Comparison of ENCODE assay signal across 2 cellular contexts in the genomic region with DNA sequence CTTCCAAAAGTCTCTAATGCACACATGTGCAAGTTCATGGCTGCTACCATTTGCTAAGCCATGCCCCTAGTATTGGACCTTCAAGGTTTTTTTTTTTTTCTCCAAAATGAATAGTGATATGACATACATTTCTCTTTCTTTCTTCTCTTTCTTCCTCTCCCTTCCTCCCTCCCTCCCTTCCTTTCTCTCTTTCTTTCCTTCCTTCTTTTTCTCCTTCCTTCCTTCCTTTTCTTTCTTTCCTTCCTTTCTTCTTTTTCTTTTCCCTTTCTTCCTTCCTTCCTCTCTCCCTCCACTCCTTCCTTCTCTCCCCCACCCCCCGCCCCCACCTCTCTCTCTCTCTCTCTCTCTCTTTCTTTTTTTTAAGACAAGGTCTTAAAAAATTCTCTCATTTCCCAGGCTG.
A peak's percentile ranks its signal among the peaks of the same experiment; 100 is the strongest.
TF ChIP-seq lines count a peak whose summit lies in the region.

No MANE protein-coding gene starts in this region.

TF ChIP-seq in K562, 482 proteins besides CTCF, POLR2A, EP300 and RAD21:
- no peak for TF ChIP-seq BRF1 (IDR thresholded peaks at IDR 0.05; ENCODE audit: borderline replicate concordance, extremely low read depth, insufficient read length)
- TF ChIP-seq HNRNPK (IDR thresholded peaks at IDR 0.05; ENCODE audit: low read depth, low read length, poor library complexity, severe bottlenecking): no peak
- TF ChIP-seq, protein P1, sequence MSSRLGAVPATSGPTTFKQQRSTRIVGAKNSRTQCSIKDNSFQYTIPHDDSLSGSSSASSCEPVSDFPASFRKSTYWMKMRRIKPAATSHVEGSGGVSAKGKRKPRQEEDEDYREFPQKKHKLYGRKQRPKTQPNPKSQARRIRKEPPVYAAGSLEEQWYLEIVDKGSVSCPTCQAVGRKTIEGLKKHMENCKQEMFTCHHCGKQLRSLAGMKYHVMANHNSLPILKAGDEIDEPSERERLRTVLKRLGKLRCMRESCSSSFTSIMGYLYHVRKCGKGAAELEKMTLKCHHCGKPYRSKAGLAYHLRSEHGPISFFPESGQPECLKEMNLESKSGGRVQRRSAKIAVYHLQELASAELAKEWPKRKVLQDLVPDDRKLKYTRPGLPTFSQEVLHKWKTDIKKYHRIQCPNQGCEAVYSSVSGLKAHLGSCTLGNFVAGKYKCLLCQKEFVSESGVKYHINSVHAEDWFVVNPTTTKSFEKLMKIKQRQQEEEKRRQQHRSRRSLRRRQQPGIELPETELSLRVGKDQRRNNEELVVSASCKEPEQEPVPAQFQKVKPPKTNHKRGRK (tag; IDR thresholded peaks at IDR 0.05): peak; percentile 97
- no peak for TF ChIP-seq CHD4 (IDR thresholded peaks at IDR 0.05; ENCODE audit: insufficient read depth, insufficient replicate concordance, low read depth, low read length, poor library complexity, severe bottlenecking)
- no peak for TF ChIP-seq CC2D1A (IDR thresholded peaks at IDR 0.05)
- TF ChIP-seq GABPB1 (CRISPR knock-in tag; IDR thresholded peaks at IDR 0.05): no peak
- no peak for TF ChIP-seq GATAD2A (IDR thresholded peaks at IDR 0.05)
- TF ChIP-seq, protein P2, sequence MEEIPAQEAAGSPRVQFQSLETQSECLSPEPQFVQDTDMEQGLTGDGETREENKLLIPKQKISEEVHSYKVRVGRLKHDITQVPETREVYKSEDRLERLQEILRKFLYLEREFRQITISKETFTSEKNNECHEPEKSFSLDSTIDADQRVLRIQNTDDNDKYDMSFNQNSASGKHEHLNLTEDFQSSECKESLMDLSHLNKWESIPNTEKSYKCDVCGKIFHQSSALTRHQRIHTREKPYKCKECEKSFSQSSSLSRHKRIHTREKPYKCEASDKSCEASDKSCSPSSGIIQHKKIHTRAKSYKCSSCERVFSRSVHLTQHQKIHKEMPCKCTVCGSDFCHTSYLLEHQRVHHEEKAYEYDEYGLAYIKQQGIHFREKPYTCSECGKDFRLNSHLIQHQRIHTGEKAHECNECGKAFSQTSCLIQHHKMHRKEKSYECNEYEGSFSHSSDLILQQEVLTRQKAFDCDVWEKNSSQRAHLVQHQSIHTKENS (CRISPR knock-in tag; IDR thresholded peaks at IDR 0.05): no peak
- no peak for TF ChIP-seq RBBP5 (IDR thresholded peaks at IDR 0.05; ENCODE audit: borderline replicate concordance, insufficient read depth, low read length, poor library complexity, severe bottlenecking)
- TF ChIP-seq NEUROD1 (IDR thresholded peaks at IDR 0.05; ENCODE audit: borderline replicate concordance, low read depth, low read length, partially characterized antibody): no peak
- no peak for TF ChIP-seq ZBTB17 (CRISPR knock-in tag; IDR thresholded peaks at IDR 0.05)
- TF ChIP-seq, protein P3, sequence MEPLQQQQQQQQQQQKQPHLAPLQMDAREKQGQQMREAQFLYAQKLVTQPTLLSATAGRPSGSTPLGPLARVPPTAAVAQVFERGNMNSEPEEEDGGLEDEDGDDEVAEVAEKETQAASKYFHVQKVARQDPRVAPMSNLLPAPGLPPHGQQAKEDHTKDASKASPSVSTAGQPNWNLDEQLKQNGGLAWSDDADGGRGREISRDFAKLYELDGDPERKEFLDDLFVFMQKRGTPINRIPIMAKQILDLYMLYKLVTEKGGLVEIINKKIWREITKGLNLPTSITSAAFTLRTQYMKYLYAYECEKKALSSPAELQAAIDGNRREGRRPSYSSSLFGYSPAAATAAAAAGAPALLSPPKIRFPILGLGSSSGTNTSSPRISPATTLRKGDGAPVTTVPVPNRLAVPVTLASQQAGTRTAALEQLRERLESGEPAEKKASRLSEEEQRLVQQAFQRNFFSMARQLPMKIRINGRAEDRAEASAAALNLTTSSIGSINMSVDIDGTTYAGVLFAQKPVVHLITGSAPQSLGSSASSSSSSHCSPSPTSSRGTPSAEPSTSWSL (CRISPR knock-in tag; IDR thresholded peaks at IDR 0.05; ENCODE audit: borderline replicate concordance): no peak
- TF ChIP-seq HDAC1 (IDR thresholded peaks at IDR 0.05): peak in 1 of 2 experiments; percentile 26; a peak in 1 of 4 replicates
- no peak for TF ChIP-seq MTA3 (IDR thresholded peaks at IDR 0.05; ENCODE audit: borderline replicate concordance)
- no peak for TF ChIP-seq TCF7 (IDR thresholded peaks at IDR 0.05; ENCODE audit: borderline replicate concordance)

TF ChIP-seq in GM12891, 5 proteins besides CTCF, POLR2A, EP300 and RAD21:
- TF ChIP-seq POU2F2 (IDR thresholded peaks at IDR 0.05; ENCODE audit: low read depth, low read length) (no peak), PAX5 (IDR thresholded peaks at IDR 0.05; ENCODE audit: insufficient read depth, low read length, severe bottlenecking) (no peak), TAF1 (IDR thresholded peaks at IDR 0.05; ENCODE audit: low read depth, low read length) (no peak), POLR2AphosphoS5 (IDR thresholded peaks at IDR 0.05; ENCODE audit: low read depth, low read length) (no peak), SPI1 (IDR thresholded peaks at IDR 0.05; ENCODE audit: low read depth, low read length) (no peak)
